ENCODE assay signal across 8 cellular contexts in genomic region chr1:172390620-172391491, GRCh38. TPM values are rescaled to one million over a fixed set of nuclear protein-coding genes. Genes with fewer than 3 reads are reported as not detected.
DNase-seq lines count a peak whose midpoint lies in the region; ATAC-seq and TF ChIP-seq lines count a peak whose summit lies in the region.

No MANE protein-coding gene starts in this region.

- no peaks in the 10 kb centered on the region for H3K27me3 ChIP-seq in BLaER1
- no peaks in the 10 kb centered on the region for H3K27me3 ChIP-seq in foreskin keratinocyte
- H3K27me3 ChIP-seq in naive thymus-derived CD4-positive, alpha-beta T cell (ENCODE audit: control insufficient read depth in 2 of 2, insufficient read depth in 2 of 2, low read length in 2 of 2), result no peaks in the 10 kb centered on the region

- H3K27ac ChIP-seq in BLaER1 (no peak overlapping the region), foreskin keratinocyte (peak overlapping the region; percentile 16)
- H3K27ac ChIP-seq in naive thymus-derived CD4-positive, alpha-beta T cell (ENCODE audit: low read depth, low read length), result no peak overlapping the region

- H4K20me1 ChIP-seq in BLaER1, result no peaks in the 10 kb centered on the region

- H3K4me3 ChIP-seq in BLaER1, result no peak overlapping the region
- H3K4me3 ChIP-seq in naive thymus-derived CD4-positive, alpha-beta T cell (ENCODE audit: low read length), result no peak overlapping the region

- TF ChIP-seq CTCF in foreskin keratinocyte (conservative IDR thresholded peaks at IDR 0.05), result no peak

- peaks cover 35% of the 10 kb centered on the region for H3K4me1 ChIP-seq in BLaER1
- no peaks in the 10 kb centered on the region for H3K4me1 ChIP-seq in foreskin keratinocyte
- H3K4me1 ChIP-seq in naive thymus-derived CD4-positive, alpha-beta T cell (ENCODE audit: control insufficient read depth in 2 of 2, insufficient read depth in 2 of 2, low read length in 2 of 2), result peaks cover 17 to 31% of the 10 kb centered on the region in 2 donors

- peaks cover 70% of the 10 kb centered on the region for H3K4me1 Mint-ChIP-seq in stimulated activated memory B cell treated with anti-CD40 and anti-IgM and Interleukin-4, amounts not matched to agents 10 μg/mL and 1 μg/mL and 100 μg/mL, for 72 hours
- H3K4me1 Mint-ChIP-seq in naive thymus-derived CD4-positive, alpha-beta T cell, result peaks cover 23 to 51% (median 47%) of the 10 kb centered on the region in 7 donors

- CTCF ChIA-PET in naive thymus-derived CD4-positive, alpha-beta T cell (lab: Charles Lee), result no interaction called here

- DNase-seq in foreskin keratinocyte, result peak in 1 of 2 donors; percentile 59
- no peak for DNase-seq in naive thymus-derived CD4-positive, alpha-beta T cell
- DNase-seq in T-helper 1 cell, result no peak
- no peak for DNase-seq in DMS153 (lab: John Stamatoyannopoulos, UW)

- H3K9ac ChIP-seq in BLaER1, result no peak overlapping the region

- peaks cover 7% of the 10 kb centered on the region; the same call in 1 of the 2 replicates for H3K9me3 ChIP-seq in BLaER1
- H3K9me3 ChIP-seq in naive thymus-derived CD4-positive, alpha-beta T cell (ENCODE audit: control insufficient read depth in 2 of 3, low read length in 3 of 3), result no peaks in the 10 kb centered on the region

- POLR2A ChIA-PET in naive thymus-derived CD4-positive, alpha-beta T cell (lab: Charles Lee), result interaction anchor here (0.7 to 11.7 kb wide), 6 partner anchors 10 to 179 kb away, joined by 3 to 94 read pairs (median 4); no protein-coding TSS in a partner anchor

- H3K4me2 ChIP-seq in BLaER1, result peak overlapping the region; percentile 75

- peaks cover 5% of the 10 kb centered on the region for H3K36me3 Mint-ChIP-seq in stimulated activated memory B cell treated with anti-CD40 and anti-IgM and Interleukin-4, amounts not matched to agents 10 μg/mL and 1 μg/mL and 100 μg/mL, for 72 hours
- H3K36me3 Mint-ChIP-seq in naive thymus-derived CD4-positive, alpha-beta T cell, result peaks cover 0 to 14% (median 4%) of the 10 kb centered on the region in 5 donors

- no peaks in the 10 kb centered on the region for H3K27me3 Mint-ChIP-seq in stimulated activated memory B cell treated with anti-CD40 and anti-IgM and Interleukin-4, amounts not matched to agents 10 μg/mL and 1 μg/mL and 100 μg/mL, for 72 hours
- H3K27me3 Mint-ChIP-seq in naive thymus-derived CD4-positive, alpha-beta T cell, result peaks cover 0 to 16% (median 0%) of the 10 kb centered on the region in 5 donors

- no peaks in the 10 kb centered on the region for H3K9me3 Mint-ChIP-seq in stimulated activated memory B cell treated with anti-CD40 and anti-IgM and Interleukin-4, amounts not matched to agents 10 μg/mL and 1 μg/mL and 100 μg/mL, for 72 hours
- H3K9me3 Mint-ChIP-seq in naive thymus-derived CD4-positive, alpha-beta T cell, result peaks cover 0 to 2% (median 0%) of the 10 kb centered on the region in 11 donors

- intact Hi-C loops in naive thymus-derived CD4-positive, alpha-beta T cell (cut with micrococcal nuclease), result loop anchor here in 1 of 2 donors (5.0 to 10.0 kb wide), 2 partner anchors 119 to 736 kb away; partner anchors contain the start of gene MYOC

- peak overlapping the region; percentile 100 for H3K27ac Mint-ChIP-seq in stimulated activated memory B cell treated with anti-CD40 and anti-IgM and Interleukin-4, amounts not matched to agents 10 μg/mL and 1 μg/mL and 100 μg/mL, for 72 hours
- H3K27ac Mint-ChIP-seq in naive thymus-derived CD4-positive, alpha-beta T cell, result peak overlapping the region in 4 of 9 donors; percentile 10 to 87 (median 78)

- H3K36me3 ChIP-seq in BLaER1, result no peaks in the 10 kb centered on the region
- H3K36me3 ChIP-seq in naive thymus-derived CD4-positive, alpha-beta T cell (ENCODE audit: control insufficient read depth in 2 of 3, insufficient read depth in 3 of 3, low read length in 3 of 3), result no peaks in the 10 kb centered on the region

- peak overlapping the region; percentile 98 for H3K4me3 Mint-ChIP-seq in stimulated activated memory B cell treated with anti-CD40 and anti-IgM and Interleukin-4, amounts not matched to agents 10 μg/mL and 1 μg/mL and 100 μg/mL, for 72 hours
- peak overlapping the region in 3 of 10 donors; percentile 13 to 37 (median 26) for H3K4me3 Mint-ChIP-seq in naive thymus-derived CD4-positive, alpha-beta T cell

- ATAC-seq in GM19455 (IDR thresholded peaks at IDR 0.05; ENCODE audit: unreplicated experiment) (peak; percentile 65), HG03520 (IDR thresholded peaks at IDR 0.05; ENCODE audit: unreplicated experiment) (peak; percentile 42), foreskin keratinocyte (peak; percentile 56)
- ATAC-seq in stimulated activated memory B cell treated with anti-CD40 and anti-IgM and Interleukin-4, amounts not matched to agents 10 μg/mL and 1 μg/mL and 100 μg/mL, for 72 hours, result peak; percentile 93
- no peak for ATAC-seq in naive thymus-derived CD4-positive, alpha-beta T cell

RNA-seq across cellular contexts. Expression of gene C1orf105, which starts 29.6 kb away (rescaled TPM):
- not detected in 2 replicates for total RNA-seq in foreskin keratinocyte
- not detected in 2 replicates for polyA plus RNA-seq in foreskin keratinocyte
- under 1 TPM in 1 of 5 experiments, not detected in 4; 0.86 TPM for total RNA-seq in naive thymus-derived CD4-positive, alpha-beta T cell
- polyA plus RNA-seq in naive thymus-derived CD4-positive, alpha-beta T cell, result not detected

RNA-seq across cellular contexts. Expression of gene PIGC, which starts 53.0 kb away (rescaled TPM):
- 22.8 and 25.1 TPM in 2 replicates for total RNA-seq in foreskin keratinocyte
- 20.1 and 21.7 TPM in 2 replicates for polyA plus RNA-seq in foreskin keratinocyte
- total RNA-seq in naive thymus-derived CD4-positive, alpha-beta T cell, result 10 to 100 TPM; 21.1 to 57.4 (median 25.1) TPM
- 100 to 1,000 TPM; 122 to 142 TPM for polyA plus RNA-seq in naive thymus-derived CD4-positive, alpha-beta T cell
